In the genomic region with DNA sequence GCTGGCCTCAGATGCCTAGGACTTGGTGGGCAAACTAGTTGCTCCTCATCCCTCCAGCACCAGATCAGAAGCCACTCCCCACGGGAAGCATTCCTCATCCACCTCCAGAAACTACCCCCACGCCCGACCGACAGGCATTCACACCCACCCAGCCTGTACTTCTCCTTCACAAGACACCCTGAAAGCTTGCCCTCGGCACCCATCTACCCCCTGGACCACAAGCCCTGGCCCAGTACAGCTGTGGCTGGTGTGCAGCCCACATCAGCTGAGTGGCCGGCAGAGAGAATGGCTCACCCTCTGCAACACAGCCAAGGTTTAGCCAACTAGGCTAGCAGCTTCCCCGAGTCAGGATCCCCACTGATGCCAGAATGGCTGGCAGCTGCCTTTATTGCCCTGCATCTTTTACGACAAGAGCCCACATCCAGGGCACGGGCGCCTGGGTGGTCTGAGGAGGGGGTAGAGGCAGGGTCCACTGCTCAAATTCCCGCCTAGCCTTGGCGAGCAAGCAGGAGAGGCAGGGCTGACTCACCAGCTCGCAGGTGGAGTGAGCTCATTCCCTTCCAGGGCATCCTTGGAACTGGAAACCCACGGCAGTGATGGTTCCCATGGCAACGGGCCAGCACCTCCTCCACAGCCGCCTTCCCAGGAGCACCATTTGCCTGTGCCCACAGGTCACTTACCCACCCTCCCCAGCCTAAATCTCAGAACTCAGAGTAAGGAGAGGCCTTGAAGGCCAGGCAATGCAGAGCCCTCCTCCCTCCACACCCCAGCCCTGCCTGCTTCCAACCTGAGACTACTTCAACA, we compare ENCODE assay signal across 8 cellular contexts. TPM values are rescaled to one million over a fixed set of nuclear protein-coding genes. Genes with fewer than 3 reads are reported as not detected.
A peak's percentile ranks its signal among the peaks of the same experiment; 100 is the strongest.
DNase-seq lines count a peak whose midpoint lies in the region; ATAC-seq and TF ChIP-seq lines count a peak whose summit lies in the region.

No MANE protein-coding gene starts in this region.

- intact Hi-C loops in naive thymus-derived CD4-positive, alpha-beta T cell (cut with micrococcal nuclease), result loop anchor here in 1 of 2 donors (10.0 kb wide), 1 partner anchor 803 kb away; the partner anchor contains the start of gene SRSF5
- intact Hi-C loops in upper lobe of right lung (cut with DNase I), result no loop called here

- H3K4me1 ChIP-seq in naive thymus-derived CD4-positive, alpha-beta T cell (ENCODE audit: control insufficient read depth in 2 of 2, insufficient read depth in 2 of 2, low read length in 2 of 2), result peaks cover 0 to 94% of the 10 kb centered on the region in 2 donors
- H3K4me1 ChIP-seq in upper lobe of right lung, result peaks cover 67% of the 10 kb centered on the region

- H3K9me3 ChIP-seq in naive thymus-derived CD4-positive, alpha-beta T cell (ENCODE audit: control insufficient read depth in 2 of 3, low read length in 3 of 3), result no peaks in the 10 kb centered on the region
- H3K9me3 ChIP-seq in upper lobe of right lung, result no peaks in the 10 kb centered on the region

- H3K9me3 Mint-ChIP-seq in naive thymus-derived CD4-positive, alpha-beta T cell, result no peaks in the 10 kb centered on the region
- H3K9me3 Mint-ChIP-seq in stimulated activated effector memory CD8-positive, alpha-beta T cell treated with anti-CD3 and anti-CD28 coated beads, Interleukin-12 subunit alpha, Interleukin-12 subunit beta, amount 100 ng/mL, for 72 hours, result no peaks in the 10 kb centered on the region

- no peak for TF ChIP-seq CTCF in upper lobe of right lung (IDR thresholded peaks at IDR 0.05)

- DNase-seq in CD1c-positive myeloid dendritic cell (ENCODE audit: extremely low spot score) (peak; percentile 47), astrocyte of the hippocampus (ENCODE audit: low read depth, low spot score) (peak; percentile 89), dedifferentiated amniotic fluid mesenchymal stem cell (ENCODE audit: extremely low spot score) (no peak), upper lobe of right lung (no peak)
- DNase-seq in naive thymus-derived CD4-positive, alpha-beta T cell, result no peak
- no peak for DNase-seq in stimulated activated effector memory CD8-positive, alpha-beta T cell treated with anti-CD3 and anti-CD28 coated beads, Interleukin-12 subunit alpha, Interleukin-12 subunit beta, amount 100 ng/mL, for 72 hours (ENCODE audit: low spot score in 2 of 2)

- CTCF ChIA-PET in naive thymus-derived CD4-positive, alpha-beta T cell (lab: Charles Lee), result interaction anchor here (1.3 kb wide), 1 partner anchor 51 kb away, joined by 3 read pairs; no protein-coding TSS in a partner anchor

- no peak for ATAC-seq in naive thymus-derived CD4-positive, alpha-beta T cell
- ATAC-seq in HG02571 (IDR thresholded peaks at IDR 0.05; ENCODE audit: unreplicated experiment) (no peak), upper lobe of right lung (no peak)
- ATAC-seq in stimulated activated effector memory CD8-positive, alpha-beta T cell treated with anti-CD3 and anti-CD28 coated beads, Interleukin-12 subunit alpha, Interleukin-12 subunit beta, amount 100 ng/mL, for 72 hours, result no peak

- no peaks in the 10 kb centered on the region for H3K27me3 Mint-ChIP-seq in naive thymus-derived CD4-positive, alpha-beta T cell

- H3K27ac Mint-ChIP-seq in naive thymus-derived CD4-positive, alpha-beta T cell, result peak overlapping the region in 8 of 9 donors; percentile 84 to 100 (median 92)
- no peak overlapping the region for H3K27ac Mint-ChIP-seq in stimulated activated effector memory CD8-positive, alpha-beta T cell treated with anti-CD3 and anti-CD28 coated beads, Interleukin-12 subunit alpha, Interleukin-12 subunit beta, amount 100 ng/mL, for 72 hours

- no peak overlapping the region for H3K4me3 ChIP-seq in naive thymus-derived CD4-positive, alpha-beta T cell (ENCODE audit: low read length)
- no peak overlapping the region for H3K4me3 ChIP-seq in upper lobe of right lung

- peaks cover 0 to 3% (median 0%) of the 10 kb centered on the region in 3 experiments for H3K36me3 ChIP-seq in naive thymus-derived CD4-positive, alpha-beta T cell (ENCODE audit: control insufficient read depth in 2 of 3, insufficient read depth in 3 of 3, low read length in 3 of 3)
- no peaks in the 10 kb centered on the region for H3K36me3 ChIP-seq in upper lobe of right lung

- TF ChIP-seq RAD21 in Ishikawa (IDR thresholded peaks at IDR 0.05; ENCODE audit: low read depth), result 0 out of 2 replicates have a peak, but pooled peaks have one; percentile 5

- POLR2A ChIA-PET in naive thymus-derived CD4-positive, alpha-beta T cell (lab: Charles Lee), result interaction anchor here (0.7 to 7.6 kb wide), 4 partner anchors 5 to 17 kb away, joined by 3 to 82 read pairs (median 12); no protein-coding TSS in a partner anchor

- H3K4me3 Mint-ChIP-seq in naive thymus-derived CD4-positive, alpha-beta T cell, result peak overlapping the region in 8 of 10 donors; percentile 29 to 96 (median 48)
- no peak overlapping the region for H3K4me3 Mint-ChIP-seq in stimulated activated effector memory CD8-positive, alpha-beta T cell treated with anti-CD3 and anti-CD28 coated beads, Interleukin-12 subunit alpha, Interleukin-12 subunit beta, amount 100 ng/mL, for 72 hours

- peaks cover 4 to 37% (median 6%) of the 10 kb centered on the region in 5 donors for H3K36me3 Mint-ChIP-seq in naive thymus-derived CD4-positive, alpha-beta T cell
- H3K36me3 Mint-ChIP-seq in stimulated activated effector memory CD8-positive, alpha-beta T cell treated with anti-CD3 and anti-CD28 coated beads, Interleukin-12 subunit alpha, Interleukin-12 subunit beta, amount 100 ng/mL, for 72 hours, result no peaks in the 10 kb centered on the region

- no peak overlapping the region for H3K27ac ChIP-seq in naive thymus-derived CD4-positive, alpha-beta T cell (ENCODE audit: low read depth, low read length)
- H3K27ac ChIP-seq in upper lobe of right lung, result no peak overlapping the region

- TF ChIP-seq EP300 in Ishikawa (IDR thresholded peaks at IDR 0.05; ENCODE audit: borderline replicate concordance), result peak; percentile 43

- peaks cover 23 to 100% (median 93%) of the 10 kb centered on the region in 7 donors for H3K4me1 Mint-ChIP-seq in naive thymus-derived CD4-positive, alpha-beta T cell
- H3K4me1 Mint-ChIP-seq in stimulated activated effector memory CD8-positive, alpha-beta T cell treated with anti-CD3 and anti-CD28 coated beads, Interleukin-12 subunit alpha, Interleukin-12 subunit beta, amount 100 ng/mL, for 72 hours, result peaks cover 16% of the 10 kb centered on the region

- H3K27me3 ChIP-seq in naive thymus-derived CD4-positive, alpha-beta T cell (ENCODE audit: control insufficient read depth in 2 of 2, insufficient read depth in 2 of 2, low read length in 2 of 2), result no peaks in the 10 kb centered on the region
- H3K27me3 ChIP-seq in upper lobe of right lung, result no peaks in the 10 kb centered on the region

TF ChIP-seq in Ishikawa, 13 proteins besides CTCF, POLR2A, EP300 and RAD21:
- TF ChIP-seq TCF12 (IDR thresholded peaks at IDR 0.05; ENCODE audit: low read depth) (no peak; the same call in 1 of the 2 replicates), YY1 (IDR thresholded peaks at IDR 0.05; ENCODE audit: low read depth) (0 out of 2 replicates have a peak, but pooled peaks have one; percentile 25), TEAD4 (IDR thresholded peaks at IDR 0.05) (0 out of 2 replicates have a peak, but pooled peaks have one; percentile 19), MAX (IDR thresholded peaks at IDR 0.05) (no peak), NFIC (IDR thresholded peaks at IDR 0.05) (peak; percentile 75), ZBTB7A (IDR thresholded peaks at IDR 0.05; ENCODE audit: low read depth) (peak; percentile 35; the same call in 1 of the 2 replicates), REST (IDR thresholded peaks at IDR 0.05; ENCODE audit: low read depth) (no peak)
TF ChIP-seq in Ishikawa: peak in this region for 4.

RNA-seq across cellular contexts. Expression of gene ACTN1, which starts 17.1 kb away (rescaled TPM):
- total RNA-seq in naive thymus-derived CD4-positive, alpha-beta T cell, result 100 to 1,000 TPM in 4 of 5 experiments, 10 to 100 TPM in 1; 41.3 to 249 (median 227) TPM
- polyA plus RNA-seq in naive thymus-derived CD4-positive, alpha-beta T cell, result 100 to 1,000 TPM; 188 to 390 TPM
- 177 TPM for total RNA-seq in upper lobe of right lung

Comparison
In these comparisons a context has a peak if more than half of its experiments do, and no peak if none do; other contexts are left out.
1. DNase-seq: peak in CD1c-positive myeloid dendritic cell (single experiment) and astrocyte of the hippocampus (single experiment); none in naive thymus-derived CD4-positive, alpha-beta T cell (0 of 9), dedifferentiated amniotic fluid mesenchymal stem cell (single experiment), stimulated activated effector memory CD8-positive, alpha-beta T cell treated with anti-CD3 and anti-CD28 coated beads, Interleukin-12 subunit alpha, Interleukin-12 subunit beta, amount 100 ng/mL, for 72 hours (0 of 2) and upper lobe of right lung (single experiment).